In genomic region chr16:82364690-82365089, GRCh38 we compare ENCODE assay signal across 8 cellular contexts.
"Had no signal": no experiment of that assay in that cellular context is flagged by ENCODE, and none has a peak within 500 bp of the region (broad histone marks: within the 10 kb centered on the region; RNA-seq: fewer than 3 reads in every experiment).

No MANE protein-coding gene starts in this region.

- DNase-seq: H9, HCEC 1CT, IMR-90, KBM-7 had no signal

- ATAC-seq: GM23338 had no signal

- H3K9ac ChIP-seq: KMS-11 had no signal

- FAIRE-seq: H1, H54 had no signal

- H2AFZ ChIP-seq: GM23338 had no signal

- H3K27ac ChIP-seq: KMS-11 had no signal

- H3K4me3 ChIP-seq: GM23338 had no signal

- H3K4me2 ChIP-seq: GM23338, KMS-11 had no signal
